ENCODE assay signal across 12 cellular contexts in the genomic region with DNA sequence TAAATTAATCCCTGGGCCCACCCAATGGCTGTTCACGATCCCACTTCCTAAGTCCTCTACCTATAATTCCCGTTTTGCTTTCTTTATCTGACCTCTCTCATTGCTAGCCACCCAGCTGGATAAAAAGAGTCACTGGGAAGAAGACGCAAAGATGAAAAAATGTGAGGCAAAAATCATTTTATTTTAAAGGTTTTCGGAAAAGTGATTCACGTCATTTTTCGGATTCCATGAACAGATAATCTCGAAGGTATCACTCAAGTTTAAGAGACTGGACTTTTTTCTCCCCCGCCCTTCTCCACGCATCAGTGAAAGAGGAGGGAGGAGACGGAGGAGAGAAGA. TPM values are rescaled to one million over a fixed set of nuclear protein-coding genes. Genes with fewer than 3 reads are reported as not detected.
DNase-seq lines count a peak whose midpoint lies in the region; FAIRE-seq and TF ChIP-seq lines count a peak whose summit lies in the region.
"Had no signal": no experiment of that assay in that cellular context is flagged by ENCODE, and none has a peak within 500 bp of the region (broad histone marks: within the 10 kb centered on the region; RNA-seq: fewer than 3 reads in every experiment).

No MANE protein-coding gene starts in this region.

- WGBS in neuronal stem cell (ENCODE audit: extremely low coverage in 2 of 2, insufficient read length in 2 of 2, insufficient replicate concordance in 1 of 2), 2 donors = no CpG with 5 or more reads among the region's 10 CpGs

- H4K20me1 ChIP-seq in MM.1S (ENCODE audit: insufficient read depth, low read length) (no peaks in the 10 kb centered on the region), endothelial cell of umbilical vein (replicated peaks; ENCODE audit: control insufficient read depth, extremely low read depth, insufficient read depth, low read length) (no peaks in the 10 kb centered on the region)

- POLR2A ChIA-PET in endothelial cell of umbilical vein (lab: Charles Lee) = no interaction called here

- H3K36me3 ChIP-seq in ACC112 (ENCODE audit: insufficient read depth, low read length) = no peaks in the 10 kb centered on the region
- H3K36me3 ChIP-seq in MM.1S (replicated peaks; ENCODE audit: insufficient read depth, low read length) = no peaks in the 10 kb centered on the region
- no peaks in the 10 kb centered on the region for H3K36me3 ChIP-seq in endothelial cell of umbilical vein (ENCODE audit: control insufficient read depth in 2 of 2, extremely low read depth in 1 of 2, insufficient read depth in 2 of 2, low read length in 2 of 2)
- no peaks in the 10 kb centered on the region for H3K36me3 ChIP-seq in neuronal stem cell (replicated peaks in 1 of 2; ENCODE audit: control insufficient read depth in 2 of 2, insufficient read depth in 2 of 2, low read length in 2 of 2)

- H2BK15ac ChIP-seq in neuronal stem cell (ENCODE audit: low read length) = no peak overlapping the region

- H3K27me3 ChIP-seq in ACC112 (ENCODE audit: insufficient read depth, low read length) (peaks cover 56% of the 10 kb centered on the region), MM.1S (replicated peaks; ENCODE audit: insufficient read depth, low read length) (no peaks in the 10 kb centered on the region), endothelial cell of umbilical vein (ENCODE audit: control insufficient read depth in 2 of 2, insufficient read depth in 2 of 2, low read length in 2 of 2) (peaks cover 21 to 36% of the 10 kb centered on the region in 2 experiments), neuronal stem cell (ENCODE audit: control insufficient read depth in 3 of 3, insufficient read depth in 3 of 3, low read depth in 1 of 3, low read length in 3 of 3) (peaks cover 5 to 50% (median 22%) of the 10 kb centered on the region in 3 experiments)

- BruUV-seq in endothelial cell of umbilical vein (replicated peaks; lab: Mats Ljungman, UMichigan) = no TSS peak

- H3K14ac ChIP-seq in neuronal stem cell (ENCODE audit: low read length) = peak overlapping the region; percentile 56

- no peaks in the 10 kb centered on the region for H3K79me2 ChIP-seq in ACC112 (ENCODE audit: control insufficient read depth, insufficient read depth, low read length, unreplicated experiment)
- H3K79me2 ChIP-seq in MM.1S (ENCODE audit: low read length) = no peaks in the 10 kb centered on the region
- no peaks in the 10 kb centered on the region for H3K79me2 ChIP-seq in endothelial cell of umbilical vein (ENCODE audit: control insufficient read depth, insufficient read depth, low read length)

- H3K9me2 ChIP-seq in MM.1S (replicated peaks; ENCODE audit: insufficient read depth, low read length) = no peaks in the 10 kb centered on the region

- H3K27ac ChIP-seq in ACC112 (ENCODE audit: low read depth, low read length) (no peak overlapping the region), MM.1S (ENCODE audit: low read length) (no peak overlapping the region), endothelial cell of umbilical vein (ENCODE audit: insufficient read depth, low read depth, low read length) (no peak overlapping the region), neuronal stem cell (replicated peaks; ENCODE audit: low read length) (no peak overlapping the region)
- H3K27ac ChIP-seq: HL-60 had no signal

- no peaks in the 10 kb centered on the region for H3K9me1 ChIP-seq in endothelial cell of umbilical vein (replicated peaks; ENCODE audit: control insufficient read depth, extremely low read depth, insufficient read depth, low read length)

- no peaks in the 10 kb centered on the region for H3F3A ChIP-seq in MM.1S (ENCODE audit: insufficient read depth, low read length)

- TF ChIP-seq POLR2A in endothelial cell of umbilical vein (IDR thresholded peaks at IDR 0.05; ENCODE audit: low read depth, low read length) = no peak

- TF ChIP-seq CTCF in MM.1S (IDR thresholded peaks at IDR 0.05; ENCODE audit: low read length) (no peak), endothelial cell of umbilical vein (IDR thresholded peaks at IDR 0.05; ENCODE audit: extremely low read depth in 1 of 2, insufficient read depth in 1 of 2, low read depth in 1 of 2, low read length in 2 of 2) (no peak)

- H2BK5ac ChIP-seq in neuronal stem cell (ENCODE audit: low read length) = no peak overlapping the region

- H3K4me2 ChIP-seq in MM.1S (ENCODE audit: low read depth, low read length) (peak overlapping the region; percentile 35; the same call in 1 of the 2 replicates), endothelial cell of umbilical vein (ENCODE audit: insufficient read depth, low read length) (peak overlapping the region; percentile 60), neuronal stem cell (ENCODE audit: insufficient read depth, low read length, poor library complexity, severe bottlenecking) (peak overlapping the region; percentile 89)

- FAIRE-seq in endothelial cell of umbilical vein (lab: Jason Lieb, UNC) = no peak
- FAIRE-seq: urothelium cell line had no signal

- no peaks in the 10 kb centered on the region for H3K4me1 ChIP-seq in ACC112 (ENCODE audit: control insufficient read depth, insufficient read depth, low read length, unreplicated experiment)
- no peaks in the 10 kb centered on the region for H3K4me1 ChIP-seq in MM.1S (ENCODE audit: low read length)
- no peaks in the 10 kb centered on the region for H3K4me1 ChIP-seq in endothelial cell of umbilical vein (ENCODE audit: control insufficient read depth, extremely low read depth, insufficient read depth, low read length)
- H3K4me1 ChIP-seq in neuronal stem cell (ENCODE audit: control insufficient read depth in 2 of 2, insufficient read depth in 1 of 2, low read depth in 1 of 2, low read length in 2 of 2) = peaks cover 0 to 2% of the 10 kb centered on the region in 2 donors

- H3K4ac ChIP-seq in neuronal stem cell (ENCODE audit: low read length) = no peak overlapping the region

- intact Hi-C loops in endothelial cell of umbilical vein (cut with micrococcal nuclease) = loop anchor here (5.0 kb wide), 1 partner anchor 200 kb away; no protein-coding TSS in a partner anchor

- no peak overlapping the region for H2AK5ac ChIP-seq in neuronal stem cell (ENCODE audit: low read depth, low read length)

- dilution Hi-C loops in endothelial cell of umbilical vein (cut with MboI; ENCODE audit: extremely low pct_ligation_motif_present, low sequenced_read_pairs) = no loop called here

- H2BK120ac ChIP-seq in neuronal stem cell (ENCODE audit: low read depth, low read length) = no peak overlapping the region

- peak overlapping the region; percentile 76 for H3K4me3 ChIP-seq in ACC112 (ENCODE audit: low read depth, low read length)
- no peak overlapping the region; the same call in 1 of the 2 replicates for H3K4me3 ChIP-seq in MM.1S (ENCODE audit: low read length)
- H3K4me3 ChIP-seq in endothelial cell of umbilical vein (replicated peaks in 1 of 3; ENCODE audit: insufficient read depth in 1 of 3, low read depth in 1 of 3, low read length in 3 of 3) = peak overlapping the region in 1 of 3 experiments; percentile 4
- peak overlapping the region in 1 of 2 donors; percentile 74 for H3K4me3 ChIP-seq in neuronal stem cell (ENCODE audit: low read length in 2 of 2)

- no peak for DNase-seq in MM.1S
- no peak for DNase-seq in endothelial cell of umbilical vein (ENCODE audit: low read depth, low spot score)
- no peak for DNase-seq in neuronal stem cell (ENCODE audit: low spot score)
- DNase-seq in iPS-NIHi7 (ENCODE audit: extremely low spot score) = no peak
- DNase-seq in DMS 273 treated with DMSO at 0.1 percent for 48 hours (lab: John Stamatoyannopoulos, UW) = no peak
- DNase-seq in hippocampal formation (lab: John Stamatoyannopoulos, UW) = no peak
- no peak for DNase-seq in medulla oblongata (ENCODE audit: extremely low spot score)
- DNase-seq: DMS79 had no signal

- peak overlapping the region; percentile 76 for H3K18ac ChIP-seq in neuronal stem cell (ENCODE audit: low read length)

- CTCF ChIA-PET in endothelial cell of umbilical vein (lab: Charles Lee) = no interaction called here

- no peak overlapping the region for H4K8ac ChIP-seq in neuronal stem cell (ENCODE audit: low read depth, low read length)

- peak overlapping the region; percentile 28 for H2AFZ ChIP-seq in ACC112 (ENCODE audit: low read length, unreplicated experiment)
- peak overlapping the region; percentile 42; the same call in 1 of the 2 replicates for H2AFZ ChIP-seq in MM.1S (ENCODE audit: low read length)
- H2AFZ ChIP-seq in endothelial cell of umbilical vein (ENCODE audit: low read depth, low read length) = peak overlapping the region; percentile 47
- peak overlapping the region; percentile 86 for H2AFZ ChIP-seq in neuronal stem cell (ENCODE audit: low read length)

- H4K91ac ChIP-seq in neuronal stem cell (ENCODE audit: low read depth, low read length, poor library complexity) = no peak overlapping the region

- H3K9ac ChIP-seq in MM.1S (ENCODE audit: low read length) (no peak overlapping the region), endothelial cell of umbilical vein (replicated peaks; ENCODE audit: extremely low read depth, insufficient read depth, low read length) (no peak overlapping the region), neuronal stem cell (ENCODE audit: low read depth, low read length, poor library complexity) (peak overlapping the region; percentile 84)

- no peaks in the 10 kb centered on the region for H3K79me1 ChIP-seq in neuronal stem cell (ENCODE audit: low read depth, low read length)

- H2BK12ac ChIP-seq in neuronal stem cell (ENCODE audit: low read length) = no peak overlapping the region

- H3K23ac ChIP-seq in neuronal stem cell (ENCODE audit: low read depth, low read length, poor library complexity) = no peak overlapping the region

- no peaks in the 10 kb centered on the region for H3K9me3 ChIP-seq in MM.1S (replicated peaks; ENCODE audit: insufficient read depth, low read length)
- no peaks in the 10 kb centered on the region for H3K9me3 ChIP-seq in endothelial cell of umbilical vein (replicated peaks; ENCODE audit: control insufficient read depth, insufficient read depth, low read length)
- no peaks in the 10 kb centered on the region for H3K9me3 ChIP-seq in neuronal stem cell (replicated peaks in 1 of 2; ENCODE audit: control insufficient read depth in 2 of 2, insufficient read depth in 1 of 2, low read depth in 1 of 2, low read length in 2 of 2)

TF ChIP-seq in endothelial cell of umbilical vein, 7 proteins besides CTCF, POLR2A, EP300 and RAD21 (continues in another document):
- TF ChIP-seq EZH2 (IDR thresholded peaks at IDR 0.05; ENCODE audit: borderline replicate concordance, low read depth, low read length, severe bottlenecking) = no peak
- no peak for TF ChIP-seq POLR2AphosphoS5 (IDR thresholded peaks at IDR 0.05; ENCODE audit: insufficient read depth, low read depth, low read length)

RNA-seq across cellular contexts. Expression of gene HTR1F, which starts 0.3 kb away (rescaled TPM):
- total RNA-seq in endothelial cell of umbilical vein = not detected in 2 replicates
- polyA plus RNA-seq in endothelial cell of umbilical vein = not detected in 2 replicates
- polyA plus RNA-seq in endothelial cell of umbilical vein (2011; cell fraction: cytosol; rRNA removed) = not detected in 2 replicates
- not detected in 2 replicates for polyA plus RNA-seq in endothelial cell of umbilical vein (2011; cell fraction: nucleus; rRNA removed)
- polyA plus RNA-seq in endothelial cell of umbilical vein (2012) = not detected in 2 replicates
- polyA minus RNA-seq in endothelial cell of umbilical vein = not detected in 2 replicates
- not detected for polyA minus RNA-seq in endothelial cell of umbilical vein (2011; cell fraction: cytosol; rRNA and poly(A)+ RNA removed)
- not detected in 2 replicates for polyA minus RNA-seq in endothelial cell of umbilical vein (2011; cell fraction: nucleus; rRNA and poly(A)+ RNA removed)
- 0.01 TPM for polyA plus RNA-seq in neuronal stem cell (2013, experiment 1 of 2)
- polyA plus RNA-seq in neuronal stem cell (2013, experiment 2 of 2) = not detected
- total RNA-seq: pulmonary artery endothelial cell had no signal

Comparison
In these comparisons a context has a peak if more than half of its experiments do, and no peak if none do; other contexts are left out.
1. H2AFZ ChIP-seq: peak in every context shown above with its lines; median percentile 86 in neuronal stem cell; 47 in endothelial cell of umbilical vein; 42 in MM.1S; 28 in ACC112.
2. H3K4me2 ChIP-seq: peak in every context shown above with its lines; median percentile 89 in neuronal stem cell; 60 in endothelial cell of umbilical vein; 35 in MM.1S.